In the genomic region with DNA sequence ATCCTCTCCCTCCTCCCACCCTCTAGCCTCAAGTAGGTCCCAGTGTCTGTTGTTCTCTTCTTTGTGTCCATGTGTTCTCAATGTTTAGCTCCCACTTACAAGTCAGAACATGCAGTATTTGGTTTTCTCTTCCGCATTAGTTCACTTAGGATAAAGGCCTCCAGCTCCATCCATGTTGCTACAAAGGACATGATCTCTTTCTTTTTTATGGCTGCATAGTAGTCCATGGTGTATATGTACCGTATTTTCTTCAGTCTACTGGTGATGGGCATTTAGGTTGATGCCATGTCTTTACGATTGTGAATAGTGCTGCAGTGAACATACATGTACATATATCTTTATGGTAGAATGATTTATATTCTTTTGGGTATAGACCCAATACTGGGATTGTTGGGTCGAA, we compare ENCODE assay signal across 10 cellular contexts. TPM values are rescaled to one million over a fixed set of nuclear protein-coding genes. Genes with fewer than 3 reads are reported as not detected.
DNase-seq lines count a peak whose midpoint lies in the region; ATAC-seq and TF ChIP-seq lines count a peak whose summit lies in the region.
"Had no signal": no experiment of that assay in that cellular context is flagged by ENCODE, and none has a peak within 500 bp of the region (broad histone marks: within the 10 kb centered on the region; RNA-seq: fewer than 3 reads in every experiment).

No MANE protein-coding gene starts in this region.

- peaks cover 0 to 17% (median 2%) of the 10 kb centered on the region in 3 donors for H3K36me3 Mint-ChIP-seq in CD8-positive, alpha-beta memory T cell
- H3K36me3 Mint-ChIP-seq in neural progenitor cell: peaks cover 3% of the 10 kb centered on the region

- CTCF ChIA-PET in CD8-positive, alpha-beta memory T cell (lab: Charles Lee): interaction anchor here (2.1 kb wide), 1 partner anchor 180 kb away, joined by 6 read pairs; no protein-coding TSS in a partner anchor

- H3K27ac Mint-ChIP-seq in CD8-positive, alpha-beta memory T cell: peak overlapping the region in 7 of 8 donors; percentile 48 to 96 (median 66)
- H3K27ac Mint-ChIP-seq in neural progenitor cell: no peak overlapping the region

- H3K36me3 ChIP-seq in CD8-positive, alpha-beta memory T cell (ENCODE audit: insufficient read depth, low read length): no peaks in the 10 kb centered on the region
- H3K36me3 ChIP-seq in MG63 (peaks cover 4% of the 10 kb centered on the region; the same call in 1 of the 2 replicates), duodenal mucosa (ENCODE audit: control insufficient read depth in 1 of 2, insufficient read depth in 2 of 2, low read length in 2 of 2) (peaks cover 0 to 3% of the 10 kb centered on the region in 2 donors), neural progenitor cell (no peaks in the 10 kb centered on the region), upper lobe of left lung (peaks cover 0 to 10% (median 0%) of the 10 kb centered on the region in 4 donors)
- H3K36me3 ChIP-seq: colonic mucosa had no signal

- no peak for DNase-seq in CD8-positive, alpha-beta memory T cell
- DNase-seq in MG63 (no peak), neural progenitor cell (ENCODE audit: low spot score) (no peak), NCI-H226 (no peak), upper lobe of left lung (no peak)
- DNase-seq: colonic mucosa, GF-D8 had no signal

- 98 to 99% methylated on average over 4 of the region's 4 CpGs for WGBS in upper lobe of left lung, 2 donors

- H3K4me3 Mint-ChIP-seq in CD8-positive, alpha-beta memory T cell: peak overlapping the region; percentile 72 to 99 (median 98)
- H3K4me3 Mint-ChIP-seq in neural progenitor cell: peak overlapping the region; percentile 99

- TF ChIP-seq POLR2A in upper lobe of left lung (IDR thresholded peaks at IDR 0.05): no peak

- no peaks in the 10 kb centered on the region for H3K27me3 ChIP-seq in CD8-positive, alpha-beta memory T cell (ENCODE audit: insufficient read depth, low read length, poor library complexity, severe bottlenecking)
- no peaks in the 10 kb centered on the region for H3K27me3 ChIP-seq in MG63
- no peaks in the 10 kb centered on the region for H3K27me3 ChIP-seq in duodenal mucosa (ENCODE audit: control insufficient read depth in 1 of 2, insufficient read depth in 2 of 2, low read length in 2 of 2)
- no peaks in the 10 kb centered on the region for H3K27me3 ChIP-seq in neural progenitor cell
- no peaks in the 10 kb centered on the region for H3K27me3 ChIP-seq in upper lobe of left lung
- H3K27me3 ChIP-seq: colonic mucosa had no signal

- H3K4me3 ChIP-seq in CD8-positive, alpha-beta memory T cell (ENCODE audit: low read length): no peak overlapping the region
- peak overlapping the region; percentile 89 for H3K4me3 ChIP-seq in MG63
- H3K4me3 ChIP-seq in duodenal mucosa (ENCODE audit: low read depth in 1 of 2, low read length in 2 of 2): peak overlapping the region; percentile 89 to 94
- H3K4me3 ChIP-seq in neural progenitor cell: peak overlapping the region; percentile 89
- peak overlapping the region in 2 of 4 donors; percentile 74 to 88 for H3K4me3 ChIP-seq in upper lobe of left lung

- peak overlapping the region; percentile 84 for H3K4me2 ChIP-seq in neural progenitor cell

- H3K27ac ChIP-seq in CD8-positive, alpha-beta memory T cell (ENCODE audit: low read depth, low read length): no peak overlapping the region
- no peak overlapping the region for H3K27ac ChIP-seq in duodenal mucosa (ENCODE audit: low read depth, low read length)
- no peak overlapping the region for H3K27ac ChIP-seq in neural progenitor cell
- no peak overlapping the region for H3K27ac ChIP-seq in upper lobe of left lung

- H2AFZ ChIP-seq in neural progenitor cell (replicated peaks): no peak overlapping the region

- no peak for TF ChIP-seq EP300 in upper lobe of left lung (IDR thresholded peaks at IDR 0.05)

- ATAC-seq in HG02642 (IDR thresholded peaks at IDR 0.05; ENCODE audit: poor library complexity, unreplicated experiment) (no peak), GM18907 (IDR thresholded peaks at IDR 0.05; ENCODE audit: unreplicated experiment) (no peak), upper lobe of left lung (ENCODE audit: low FRiP score in 2 of 2) (no peak)

- peaks cover 18% of the 10 kb centered on the region for H3K4me1 ChIP-seq in CD8-positive, alpha-beta memory T cell (ENCODE audit: insufficient read depth, low read length)
- H3K4me1 ChIP-seq in duodenal mucosa (ENCODE audit: control insufficient read depth in 1 of 2, insufficient read depth in 2 of 2, low read length in 2 of 2) (peaks cover 16 to 24% of the 10 kb centered on the region in 2 donors), neural progenitor cell (peaks cover 4% of the 10 kb centered on the region), upper lobe of left lung (peaks cover 12 to 23% (median 17%) of the 10 kb centered on the region in 4 donors)
- H3K4me1 ChIP-seq: colonic mucosa had no signal

- H3K4me1 Mint-ChIP-seq in CD8-positive, alpha-beta memory T cell: peaks cover 39 to 51% (median 47%) of the 10 kb centered on the region in 3 donors
- H3K4me1 Mint-ChIP-seq in neural progenitor cell: peaks cover 18% of the 10 kb centered on the region

- H4K20me1 ChIP-seq in neural progenitor cell (ENCODE audit: low read depth): no peaks in the 10 kb centered on the region

- H3K9ac ChIP-seq in duodenal mucosa (ENCODE audit: low read depth in 1 of 2, low read length in 2 of 2): no peak overlapping the region
- H3K9ac ChIP-seq in neural progenitor cell: no peak overlapping the region

- H3K9me3 ChIP-seq in CD8-positive, alpha-beta memory T cell (ENCODE audit: low read length): no peaks in the 10 kb centered on the region
- H3K9me3 ChIP-seq in MG63: no peaks in the 10 kb centered on the region
- H3K9me3 ChIP-seq in duodenal mucosa (ENCODE audit: control insufficient read depth in 1 of 2, low read length in 2 of 2): no peaks in the 10 kb centered on the region
- no peaks in the 10 kb centered on the region for H3K9me3 ChIP-seq in neural progenitor cell (ENCODE audit: low read depth)
- no peaks in the 10 kb centered on the region for H3K9me3 ChIP-seq in upper lobe of left lung
- H3K9me3 ChIP-seq: colonic mucosa had no signal

- H3K9me3 Mint-ChIP-seq in CD8-positive, alpha-beta memory T cell: no peaks in the 10 kb centered on the region
- H3K9me3 Mint-ChIP-seq in neural progenitor cell: no peaks in the 10 kb centered on the region

- no peak for TF ChIP-seq CTCF in neural progenitor cell (IDR thresholded peaks at IDR 0.05)
- TF ChIP-seq CTCF in upper lobe of left lung (IDR thresholded peaks at IDR 0.05): no peak

- H3K79me2 ChIP-seq in neural progenitor cell (ENCODE audit: low read depth): peaks cover 46% of the 10 kb centered on the region

- H3K27me3 Mint-ChIP-seq in CD8-positive, alpha-beta memory T cell: peaks cover 0 to 4% of the 10 kb centered on the region in 2 donors
- peaks cover 2% of the 10 kb centered on the region for H3K27me3 Mint-ChIP-seq in neural progenitor cell (ENCODE audit: insufficient read depth, low read depth)

- POLR2A ChIA-PET in CD8-positive, alpha-beta memory T cell (lab: Charles Lee): no interaction called here

- peaks cover 3% of the 10 kb centered on the region for H3F3A ChIP-seq in neural progenitor cell (ENCODE audit: low read depth)

RNA-seq across cellular contexts. Expression of a gene that starts 1.6 kb away (rescaled TPM):
- total RNA-seq in CD8-positive, alpha-beta memory T cell: 10 to 100 TPM; 32.9 to 33.4 TPM
- polyA plus RNA-seq in CD8-positive, alpha-beta memory T cell: 24.6 TPM
- 8.6 and 21.8 TPM in 2 replicates for total RNA-seq in MG63 (2014; rRNA removed; shearing (Covaris generic); ENCODE audit: low replicate concordance)
- total RNA-seq in neural progenitor cell (ENCODE audit: low replicate concordance) (35.7 and 36.1 TPM in 2 replicates), upper lobe of left lung (10 to 100 TPM; 13.1 to 46.8 (median 25.7) TPM)
